ENCODE assay signal across 15 cellular contexts in genomic region chr13:85497652-85498051, GRCh38.
DNase-seq lines count a peak whose midpoint lies in the region; ATAC-seq, FAIRE-seq and TF ChIP-seq lines count a peak whose summit lies in the region.
"Had no signal": no experiment of that assay in that cellular context is flagged by ENCODE, and none has a peak within 500 bp of the region (broad histone marks: within the 10 kb centered on the region; RNA-seq: fewer than 3 reads in every experiment).

No MANE protein-coding gene starts in this region.

- H3K4me1 ChIP-seq in BE2C, result 0 out of 2 replicates have a peak, but pooled peaks cover 4% of the 10 kb centered on the region
- H3K4me1 ChIP-seq in naive thymus-derived CD4-positive, alpha-beta T cell (ENCODE audit: control insufficient read depth in 2 of 2, insufficient read depth in 2 of 2, low read length in 2 of 2), result no peaks in the 10 kb centered on the region
- H3K4me1 ChIP-seq: upper lobe of left lung had no signal

- H3K27ac ChIP-seq in naive thymus-derived CD4-positive, alpha-beta T cell (ENCODE audit: low read depth, low read length), result no peak overlapping the region
- H3K27ac ChIP-seq: HL-60, upper lobe of left lung had no signal

- H3K9me3 Mint-ChIP-seq in naive thymus-derived CD4-positive, alpha-beta T cell, result peaks cover 0 to 6% (median 1%) of the 10 kb centered on the region in 11 donors

- H3K4me3 Mint-ChIP-seq in naive thymus-derived CD4-positive, alpha-beta T cell, result no peak overlapping the region

- H3K27ac Mint-ChIP-seq in naive thymus-derived CD4-positive, alpha-beta T cell, result no peak overlapping the region

- H3K36me3 ChIP-seq in BE2C, result no peaks in the 10 kb centered on the region
- no peaks in the 10 kb centered on the region for H3K36me3 ChIP-seq in naive thymus-derived CD4-positive, alpha-beta T cell (ENCODE audit: control insufficient read depth in 2 of 3, insufficient read depth in 3 of 3, low read length in 3 of 3)
- H3K36me3 ChIP-seq: upper lobe of left lung had no signal

- no peaks in the 10 kb centered on the region for H3K9me3 ChIP-seq in BE2C
- H3K9me3 ChIP-seq in naive thymus-derived CD4-positive, alpha-beta T cell (ENCODE audit: control insufficient read depth in 2 of 3, low read length in 3 of 3), result no peaks in the 10 kb centered on the region
- H3K9me3 ChIP-seq: upper lobe of left lung had no signal

- no peaks in the 10 kb centered on the region for H3K27me3 Mint-ChIP-seq in naive thymus-derived CD4-positive, alpha-beta T cell

- peak; percentile 96 for DNase-seq in EH (ENCODE audit: low read depth)
- peak; percentile 54 for DNase-seq in RCC 7860 (ENCODE audit: low spot score)
- peak; percentile 85 for DNase-seq in epithelial cell of esophagus (ENCODE audit: low read depth)
- DNase-seq in omental fat pad (ENCODE audit: low spot score), result no peak
- DNase-seq in BE2C, result no peak
- DNase-seq in central memory CD4-positive, alpha-beta T cell, result no peak
- no peak for DNase-seq in naive thymus-derived CD4-positive, alpha-beta T cell
- DNase-seq: activated CD4-positive, alpha-beta T cell treated with anti-CD3 and anti-CD28 coated beads, Interleukin-2, amount 50 U/mL, for 4 hours; activated naive CD4-positive, alpha-beta T cell treated with Interleukin-2 at 50 U/mL for 16 hours; NCI-H1105; NCI-H526 treated with DMSO at 0.1 percent for 48 hours; upper lobe of left lung had no signal

- no peaks in the 10 kb centered on the region for H3K4me1 Mint-ChIP-seq in naive thymus-derived CD4-positive, alpha-beta T cell

- H3K4me3 ChIP-seq in epithelial cell of esophagus (ENCODE audit: low read length), result no peak overlapping the region
- no peak overlapping the region for H3K4me3 ChIP-seq in BE2C (ENCODE audit: low read depth, low read length)
- H3K4me3 ChIP-seq in naive thymus-derived CD4-positive, alpha-beta T cell (ENCODE audit: low read length), result no peak overlapping the region
- H3K4me3 ChIP-seq: upper lobe of left lung had no signal

- FAIRE-seq in RCC 7860 (lab: Jason Lieb, UNC), result no peak

- ATAC-seq in omental fat pad (ENCODE audit: low FRiP score) (peak; percentile 59), HG03521 (IDR thresholded peaks at IDR 0.05; ENCODE audit: unreplicated experiment) (no peak)
- ATAC-seq in naive thymus-derived CD4-positive, alpha-beta T cell, result no peak
- ATAC-seq: sciatic nerve had no signal

- CTCF ChIA-PET in naive thymus-derived CD4-positive, alpha-beta T cell (lab: Charles Lee), result no interaction called here

- no peak for TF ChIP-seq CTCF in epithelial cell of esophagus (IDR thresholded peaks at IDR 0.05; ENCODE audit: insufficient read depth, low read depth, low read length, missing control alignments)
- TF ChIP-seq CTCF in omental fat pad (IDR thresholded peaks at IDR 0.05), result no peak
- no peak for TF ChIP-seq CTCF in BE2C (IDR thresholded peaks at IDR 0.05; ENCODE audit: low read depth, low read length)

- intact Hi-C loops in naive thymus-derived CD4-positive, alpha-beta T cell (cut with micrococcal nuclease), result no loop called here

- H3K27me3 ChIP-seq in BE2C, result no peaks in the 10 kb centered on the region
- H3K27me3 ChIP-seq in naive thymus-derived CD4-positive, alpha-beta T cell (ENCODE audit: control insufficient read depth in 2 of 2, insufficient read depth in 2 of 2, low read length in 2 of 2), result no peaks in the 10 kb centered on the region
- H3K27me3 ChIP-seq: upper lobe of left lung had no signal

- POLR2A ChIA-PET in naive thymus-derived CD4-positive, alpha-beta T cell (lab: Charles Lee), result no interaction called here

- peaks cover 0 to 4% (median 0%) of the 10 kb centered on the region in 5 donors for H3K36me3 Mint-ChIP-seq in naive thymus-derived CD4-positive, alpha-beta T cell

Comparison
In these comparisons a context has a peak if more than half of its experiments do, and no peak if none do; other contexts are left out.
1. DNase-seq: peak in EH (single experiment), RCC 7860 (single experiment) and epithelial cell of esophagus (single experiment); none in omental fat pad (single experiment), BE2C (single experiment), central memory CD4-positive, alpha-beta T cell (single experiment) and naive thymus-derived CD4-positive, alpha-beta T cell (0 of 9).